1 cellular context compared by ENCODE assay signal in genomic region chr1:167553136-167554027, GRCh38.
TF ChIP-seq lines count a peak whose summit lies in the region.

Gene CREG1, minus strand, starts transcription at chr1:167553762.

TF ChIP-seq in GM12878, 131 proteins besides CTCF, POLR2A, EP300 and RAD21 (continued from another document and continues in another):
- TF ChIP-seq PBX3 (IDR thresholded peaks at IDR 0.05; ENCODE audit: insufficient replicate concordance, low read depth, low read length) = peak; percentile 57
- TF ChIP-seq SUZ12 (IDR thresholded peaks at IDR 0.05; ENCODE audit: unreplicated experiment) = no peak
- peak; percentile 87 for TF ChIP-seq POLR2AphosphoS5 (IDR thresholded peaks at IDR 0.05; ENCODE audit: low read length)
- peak; percentile 59 for TF ChIP-seq RELA (IDR thresholded peaks at IDR 0.05; ENCODE audit: borderline replicate concordance, partially characterized antibody)
- no peak for TF ChIP-seq MEF2B (IDR thresholded peaks at IDR 0.05; ENCODE audit: partially characterized antibody, poor library complexity, severe bottlenecking)
- no peak for TF ChIP-seq SMC3 (IDR thresholded peaks at IDR 0.05; ENCODE audit: borderline replicate concordance, low read length)
- no peak for TF ChIP-seq CBX3 (IDR thresholded peaks at IDR 0.05; ENCODE audit: borderline replicate concordance, low read depth)
- TF ChIP-seq MYB (IDR thresholded peaks at IDR 0.05; ENCODE audit: borderline replicate concordance, low read depth, low read length) = no peak
- no peak for TF ChIP-seq ZBED1 (IDR thresholded peaks at IDR 0.05; ENCODE audit: borderline replicate concordance)
- no peak for TF ChIP-seq CHD4 (IDR thresholded peaks at IDR 0.05)
- TF ChIP-seq, protein P1, sequence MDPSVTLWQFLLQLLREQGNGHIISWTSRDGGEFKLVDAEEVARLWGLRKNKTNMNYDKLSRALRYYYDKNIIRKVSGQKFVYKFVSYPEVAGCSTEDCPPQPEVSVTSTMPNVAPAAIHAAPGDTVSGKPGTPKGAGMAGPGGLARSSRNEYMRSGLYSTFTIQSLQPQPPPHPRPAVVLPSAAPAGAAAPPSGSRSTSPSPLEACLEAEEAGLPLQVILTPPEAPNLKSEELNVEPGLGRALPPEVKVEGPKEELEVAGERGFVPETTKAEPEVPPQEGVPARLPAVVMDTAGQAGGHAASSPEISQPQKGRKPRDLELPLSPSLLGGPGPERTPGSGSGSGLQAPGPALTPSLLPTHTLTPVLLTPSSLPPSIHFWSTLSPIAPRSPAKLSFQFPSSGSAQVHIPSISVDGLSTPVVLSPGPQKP (IDR thresholded peaks at IDR 0.05; ENCODE audit: low read depth, low read length) = no peak
- no peak for TF ChIP-seq HDGF (IDR thresholded peaks at IDR 0.05)
- TF ChIP-seq ZNF384 (IDR thresholded peaks at IDR 0.05; ENCODE audit: borderline replicate concordance, low read depth, low read length) = no peak
- TF ChIP-seq ZNF687 (IDR thresholded peaks at IDR 0.05) = peak; percentile 94
- no peak for TF ChIP-seq TBL1XR1 (IDR thresholded peaks at IDR 0.05; ENCODE audit: low read depth, low read length)
- TF ChIP-seq FOXK2 (IDR thresholded peaks at IDR 0.05) = no peak
- TF ChIP-seq SPI1 (IDR thresholded peaks at IDR 0.05; ENCODE audit: borderline replicate concordance, insufficient read depth, low read depth, low read length) = no peak
- TF ChIP-seq RUNX3 (IDR thresholded peaks at IDR 0.05; ENCODE audit: low read length) = no peak
- TF ChIP-seq HCFC1 (IDR thresholded peaks at IDR 0.05; ENCODE audit: low read length) = no peak
- TF ChIP-seq ZZZ3 (IDR thresholded peaks at IDR 0.05; ENCODE audit: control insufficient read depth, insufficient read length, low read depth) = no peak
- no peak for TF ChIP-seq SUPT20H (IDR thresholded peaks at IDR 0.05; ENCODE audit: borderline replicate concordance, control insufficient read depth, low read depth, low read length)
- 0 out of 2 replicates have a peak, but pooled peaks have one; percentile 46 for TF ChIP-seq SIN3A (IDR thresholded peaks at IDR 0.05; ENCODE audit: low read depth, low read length)
- peak; percentile 64; the same call in 1 of the 2 replicates for TF ChIP-seq NR2F1 (conservative IDR thresholded peaks at IDR 0.05)
- TF ChIP-seq ZBTB40 (IDR thresholded peaks at IDR 0.05; ENCODE audit: borderline replicate concordance) = no peak
- TF ChIP-seq NFIC (IDR thresholded peaks at IDR 0.05; ENCODE audit: low read depth, low read length) = no peak
- TF ChIP-seq SIX5 (IDR thresholded peaks at IDR 0.05; ENCODE audit: low read depth, low read length, severe bottlenecking) = no peak
- peak; percentile 97 for TF ChIP-seq BACH1 (IDR thresholded peaks at IDR 0.05; ENCODE audit: borderline replicate concordance)
- TF ChIP-seq STAT1 (conservative IDR thresholded peaks at IDR 0.05) = no peak
- no peak for TF ChIP-seq SMAD5 (IDR thresholded peaks at IDR 0.05; ENCODE audit: low read depth)
- TF ChIP-seq, protein P2, sequence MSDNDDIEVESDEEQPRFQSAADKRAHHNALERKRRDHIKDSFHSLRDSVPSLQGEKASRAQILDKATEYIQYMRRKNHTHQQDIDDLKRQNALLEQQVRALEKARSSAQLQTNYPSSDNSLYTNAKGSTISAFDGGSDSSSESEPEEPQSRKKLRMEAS (IDR thresholded peaks at IDR 0.05; ENCODE audit: low read depth, low read length) = no peak
- TF ChIP-seq DPF2 (IDR thresholded peaks at IDR 0.05) = peak; percentile 92
- no peak for TF ChIP-seq NFYA (IDR thresholded peaks at IDR 0.05; ENCODE audit: borderline replicate concordance, low read depth, low read length)
- peak; percentile 87 for TF ChIP-seq SMARCA5 (IDR thresholded peaks at IDR 0.05)
- peak; percentile 99 for TF ChIP-seq GATAD2B (conservative IDR thresholded peaks at IDR 0.05; ENCODE audit: low read depth)
- no peak for TF ChIP-seq BRCA1 (IDR thresholded peaks at IDR 0.05; ENCODE audit: low read depth, low read length)
- no peak for TF ChIP-seq BCL11A (IDR thresholded peaks at IDR 0.05; ENCODE audit: low read depth, low read length)
- no peak for TF ChIP-seq E4F1 (IDR thresholded peaks at IDR 0.05; ENCODE audit: borderline replicate concordance, partially characterized antibody)
- TF ChIP-seq, protein P3, sequence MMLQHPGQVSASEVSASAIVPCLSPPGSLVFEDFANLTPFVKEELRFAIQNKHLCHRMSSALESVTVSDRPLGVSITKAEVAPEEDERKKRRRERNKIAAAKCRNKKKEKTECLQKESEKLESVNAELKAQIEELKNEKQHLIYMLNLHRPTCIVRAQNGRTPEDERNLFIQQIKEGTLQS (IDR thresholded peaks at IDR 0.05; ENCODE audit: borderline replicate concordance, extremely low read depth, low read depth, low read length) = no peak
- peak; percentile 13; the same call in 1 of the 2 replicates for TF ChIP-seq NR2C1 (IDR thresholded peaks at IDR 0.05)
- TF ChIP-seq POU2F2 (IDR thresholded peaks at IDR 0.05; ENCODE audit: borderline replicate concordance, low read depth, low read length) = no peak
- TF ChIP-seq JUNB (IDR thresholded peaks at IDR 0.05) = no peak
- no peak for TF ChIP-seq ETV6 (conservative IDR thresholded peaks at IDR 0.05 in 1 of 2, IDR thresholded peaks at IDR 0.05 in 1 of 2; ENCODE audit: borderline replicate concordance in 1 of 2, low read depth in 1 of 2)
- peak; percentile 71; the same call in 1 of the 2 replicates for TF ChIP-seq TAF1 (IDR thresholded peaks at IDR 0.05; ENCODE audit: borderline replicate concordance, low read depth, low read length)
- TF ChIP-seq ZBTB33 (IDR thresholded peaks at IDR 0.05) = no peak
- TF ChIP-seq SREBF1 (IDR thresholded peaks at IDR 0.05; ENCODE audit: low read length) = no peak
- TF ChIP-seq NBN (IDR thresholded peaks at IDR 0.05) = no peak
- no peak for TF ChIP-seq TCF7 (IDR thresholded peaks at IDR 0.05; ENCODE audit: borderline replicate concordance)
- TF ChIP-seq, protein P4, sequence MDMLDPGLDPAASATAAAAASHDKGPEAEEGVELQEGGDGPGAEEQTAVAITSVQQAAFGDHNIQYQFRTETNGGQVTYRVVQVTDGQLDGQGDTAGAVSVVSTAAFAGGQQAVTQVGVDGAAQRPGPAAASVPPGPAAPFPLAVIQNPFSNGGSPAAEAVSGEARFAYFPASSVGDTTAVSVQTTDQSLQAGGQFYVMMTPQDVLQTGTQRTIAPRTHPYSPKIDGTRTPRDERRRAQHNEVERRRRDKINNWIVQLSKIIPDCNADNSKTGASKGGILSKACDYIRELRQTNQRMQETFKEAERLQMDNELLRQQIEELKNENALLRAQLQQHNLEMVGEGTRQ (IDR thresholded peaks at IDR 0.05; ENCODE audit: borderline replicate concordance, low read depth, low read length) = no peak
